Comparison of ENCODE assay signal across 34 cellular contexts in genomic region chr22:48605125-48605524, GRCh38.
"Had no signal": no experiment of that assay in that cellular context is flagged by ENCODE, and none has a peak within 500 bp of the region (broad histone marks: within the 10 kb centered on the region; RNA-seq: fewer than 3 reads in every experiment).

No MANE protein-coding gene starts in this region.

- ATAC-seq: activated CD4-positive, CD25-positive, alpha-beta regulatory T cell treated with anti-CD3 and anti-CD28 coated beads, Interleukin-2, amount 50 U/mL, for 24 hours; activated CD8-positive, alpha-beta memory T cell treated with anti-CD3 and anti-CD28 coated beads, Interleukin-2, amount 10 ng/mL, durations not matched to agents 7 days and 5 days; activated CD8-positive, alpha-beta T cell treated with anti-CD3 and anti-CD28 coated beads, Interleukin-2, amount 10 ng/mL, durations not matched to agents 7 days and 5 days; esophagus mucosa; gastrocnemius medialis; heart left ventricle; T-helper 17 cell had no signal

- H3K36me3 ChIP-seq: brain microvascular endothelial cell, gastrocnemius medialis, heart left ventricle, WERI-Rb-1 had no signal

- H3K9me3 Mint-ChIP-seq: activated naive CD4-positive, alpha-beta T cell treated with anti-CD3 and anti-CD28 coated beads, Interleukin-2, amount 50 U/mL, for 24 hours had no signal

- H3K27ac Mint-ChIP-seq: activated B cell treated with CpG ODN at 0.5 μM for 24 hours; activated CD8-positive, alpha-beta memory T cell treated with anti-CD3 and anti-CD28 coated beads, Interleukin-2, amount 10 ng/mL, durations not matched to agents 7 days and 5 days; activated CD8-positive, alpha-beta T cell treated with anti-CD3 and anti-CD28 coated beads, Interleukin-2, amount 10 ng/mL, durations not matched to agents 7 days and 5 days; activated naive CD4-positive, alpha-beta T cell treated with anti-CD3 and anti-CD28 coated beads for 36 hours; activated naive CD4-positive, alpha-beta T cell treated with anti-CD3 and anti-CD28 coated beads, Interleukin-2, amount 50 U/mL, for 24 hours; activated naive CD8-positive, alpha-beta T cell treated with anti-CD3 and anti-CD28 coated beads, Interleukin-2, amount 10 ng/mL, durations not matched to agents 7 days and 5 days; activated T-helper 1 cell treated with anti-CD3 and anti-CD28 coated beads, Interleukin-12 subunit alpha, Interleukin-12 subunit beta, Interleukin-2, Interleukin-4 antibody, amounts not matched to agents 30 ng/mL and 10 ng/mL and 1 ng/mL, durations not matched to agents 14 hours and 24 hours and 36 hours; activated T-helper 2 cell treated with anti-CD3 and anti-CD28 coated beads, Interferon-gamma antibody, Interleukin-2, Interleukin-4, amounts not matched to agents 10 μg/mL and 5 μg/mL and 100 μg/mL, durations not matched to agents 14 hours and 24 hours and 36 hours; dendritic cell treated with granulocyte-macrophage colony-stimulating factor and Interleukin-4, amounts not matched to agents 40 ng/mL and 50 ng/mL, for 4 days; endodermal cell; T-helper 17 cell; T-helper 2 cell treated with Interferon-gamma antibody and Interleukin-4, amounts not matched to agents 5 μg/mL and 100 μg/mL, for 36 hours had no signal

- DNase-seq: activated B cell treated with CpG ODN at 0.5 μM for 24 hours; activated CD4-positive, alpha-beta T cell treated with anti-CD3 and anti-CD28 coated beads for 48 hours; activated CD4-positive, alpha-beta T cell treated with anti-CD3 and anti-CD28 coated beads, Interleukin-2, amount 50 U/mL, for 1 hour; activated CD4-positive, alpha-beta T cell treated with anti-CD3 and anti-CD28 coated beads, Interleukin-2, amount 50 U/mL, for 48 hours; activated CD8-positive, alpha-beta memory T cell treated with anti-CD3 and anti-CD28 coated beads, Interleukin-2, amount 10 ng/mL, durations not matched to agents 7 days and 5 days; activated CD8-positive, alpha-beta memory T cell treated with anti-CD3 and anti-CD28 coated beads, Interleukin-2, amount 50 U/mL, for 4 hours; activated CD8-positive, alpha-beta T cell treated with anti-CD3 and anti-CD28 coated beads, Interleukin-2, amount 10 ng/mL, durations not matched to agents 7 days and 5 days; activated effector memory CD4-positive, alpha-beta T cell treated with anti-CD3 and anti-CD28 coated beads, Interleukin-2, amount 50 U/mL, for 16 hours; activated naive CD4-positive, alpha-beta T cell treated with anti-CD3 and anti-CD28 coated beads for 36 hours; activated naive CD8-positive, alpha-beta T cell treated with anti-CD3 and anti-CD28 coated beads, Interleukin-2, amount 10 ng/mL, durations not matched to agents 7 days and 5 days; activated T-cell treated with anti-CD3 and anti-CD28 coated beads, Interleukin-2, amount 50 U/mL, for 1 hour; activated T-cell treated with anti-CD3 and anti-CD28 coated beads, Interleukin-2, amount 50 U/mL, for 48 hours; amniotic stem cell; brain microvascular endothelial cell; effector memory CD4-positive, alpha-beta T cell; endodermal cell; foreskin fibroblast; gastrocnemius medialis; glutamatergic neuron; T-helper 1 cell; T-helper 17 cell; T1000; WERI-Rb-1 had no signal

- H3K27ac ChIP-seq: brain microvascular endothelial cell, coronary artery, gastrocnemius medialis, heart left ventricle, WERI-Rb-1 had no signal

- H3K27me3 ChIP-seq: brain microvascular endothelial cell, dorsolateral prefrontal cortex, gastrocnemius medialis, heart left ventricle had no signal

- H3K9me3 ChIP-seq: gastrocnemius medialis, heart left ventricle had no signal

- H3K4me1 Mint-ChIP-seq: activated B cell treated with CpG ODN at 0.5 μM for 24 hours; activated CD8-positive, alpha-beta memory T cell treated with anti-CD3 and anti-CD28 coated beads, Interleukin-2, amount 10 ng/mL, durations not matched to agents 7 days and 5 days; activated naive CD4-positive, alpha-beta T cell treated with anti-CD3 and anti-CD28 coated beads, Interleukin-2, amount 50 U/mL, for 24 hours; activated naive CD8-positive, alpha-beta T cell treated with anti-CD3 and anti-CD28 coated beads, Interleukin-2, amount 10 ng/mL, durations not matched to agents 7 days and 5 days; central memory CD8-positive, alpha-beta T cell; endodermal cell; T-helper 17 cell had no signal

- H3K27me3 Mint-ChIP-seq: activated B cell treated with CpG ODN at 0.5 μM for 24 hours; activated CD8-positive, alpha-beta memory T cell treated with anti-CD3 and anti-CD28 coated beads, Interleukin-2, amount 10 ng/mL, durations not matched to agents 7 days and 5 days; activated naive CD4-positive, alpha-beta T cell treated with anti-CD3 and anti-CD28 coated beads, Interleukin-2, amount 50 U/mL, for 24 hours; activated naive CD8-positive, alpha-beta T cell treated with anti-CD3 and anti-CD28 coated beads, Interleukin-2, amount 10 ng/mL, durations not matched to agents 7 days and 5 days; central memory CD8-positive, alpha-beta T cell; dendritic cell treated with granulocyte-macrophage colony-stimulating factor and Interleukin-4, amounts not matched to agents 40 ng/mL and 50 ng/mL, for 4 days; T-helper 17 cell had no signal

- H3K4me3 ChIP-seq: coronary artery, gastrocnemius medialis, heart left ventricle had no signal

- H3K36me3 Mint-ChIP-seq: activated naive CD4-positive, alpha-beta T cell treated with anti-CD3 and anti-CD28 coated beads, Interleukin-2, amount 50 U/mL, for 24 hours; activated naive CD8-positive, alpha-beta T cell treated with anti-CD3 and anti-CD28 coated beads, Interleukin-2, amount 10 ng/mL, durations not matched to agents 7 days and 5 days had no signal

- H3K4me1 ChIP-seq: gastrocnemius medialis, heart left ventricle had no signal

- H3K4me3 Mint-ChIP-seq: activated B cell treated with CpG ODN at 0.5 μM for 24 hours; activated CD8-positive, alpha-beta memory T cell treated with anti-CD3 and anti-CD28 coated beads, Interleukin-2, amount 10 ng/mL, durations not matched to agents 7 days and 5 days; activated CD8-positive, alpha-beta T cell treated with anti-CD3 and anti-CD28 coated beads, Interleukin-2, amount 10 ng/mL, durations not matched to agents 7 days and 5 days; activated naive CD4-positive, alpha-beta T cell treated with anti-CD3 and anti-CD28 coated beads for 36 hours; activated naive CD4-positive, alpha-beta T cell treated with anti-CD3 and anti-CD28 coated beads, Interleukin-2, amount 50 U/mL, for 24 hours; activated naive CD8-positive, alpha-beta T cell treated with anti-CD3 and anti-CD28 coated beads, Interleukin-2, amount 10 ng/mL, durations not matched to agents 7 days and 5 days; activated T-helper 1 cell treated with anti-CD3 and anti-CD28 coated beads, Interleukin-12 subunit alpha, Interleukin-12 subunit beta, Interleukin-2, Interleukin-4 antibody, amounts not matched to agents 30 ng/mL and 10 ng/mL and 1 ng/mL, durations not matched to agents 14 hours and 24 hours and 36 hours; central memory CD8-positive, alpha-beta T cell; dendritic cell treated with granulocyte-macrophage colony-stimulating factor and Interleukin-4, amounts not matched to agents 40 ng/mL and 50 ng/mL, for 4 days; endodermal cell; T-helper 17 cell; T-helper 2 cell treated with Interferon-gamma antibody and Interleukin-4, amounts not matched to agents 5 μg/mL and 100 μg/mL, for 36 hours had no signal
